ENCODE assay signal across 8 cellular contexts in genomic region chr16:78099372-78100161, GRCh38. TPM values are rescaled to one million over a fixed set of nuclear protein-coding genes. Genes with fewer than 3 reads are reported as not detected.
DNase-seq lines count a peak whose midpoint lies in the region; ATAC-seq lines count a peak whose summit lies in the region.

WWOX (plus strand) TSS chr16:78099654.

- DNase-seq in Daoy (ENCODE audit: low read depth): peak; percentile 98
- DNase-seq in Karpas-422: peak; percentile 99
- peak; percentile 96 for DNase-seq in RPMI7951 (ENCODE audit: low read depth)
- DNase-seq in activated T-helper 1 cell treated with anti-CD3 and anti-CD28 coated beads, Interleukin-12 subunit alpha, Interleukin-12 subunit beta, Interleukin-2, Interleukin-4 antibody, amounts not matched to agents 30 ng/mL and 10 ng/mL and 1 ng/mL, durations not matched to agents 14 hours and 24 hours and 36 hours (ENCODE audit: low spot score): peak; percentile 95
- DNase-seq in fibroblast of gingiva (ENCODE audit: low read depth): peak; percentile 99
- DNase-seq in naive thymus-derived CD4-positive, alpha-beta T cell: peak; percentile 92 to 98 (median 96)
- DNase-seq in stimulated activated naive B cell treated with anti-CD40 and anti-IgM and Interleukin-4, amounts not matched to agents 10 μg/mL and 1 μg/mL and 100 μg/mL, for 72 hours: peak; percentile 96

- H3K4me3 ChIP-seq in Karpas-422 (ENCODE audit: low read length): peak within 1 kb of the TSS; percentile 93
- peak within 1 kb of the TSS; percentile 99 for H3K4me3 ChIP-seq in naive thymus-derived CD4-positive, alpha-beta T cell (ENCODE audit: low read length)

- H3K9me2 ChIP-seq in Karpas-422 (replicated peaks; ENCODE audit: insufficient read depth, low read length): no peaks in the 10 kb centered on the region

- no peaks in the 10 kb centered on the region for H3K9me3 ChIP-seq in Karpas-422 (ENCODE audit: low read length)
- no peaks in the 10 kb centered on the region for H3K9me3 ChIP-seq in naive thymus-derived CD4-positive, alpha-beta T cell (ENCODE audit: control insufficient read depth in 2 of 3, low read length in 3 of 3)

- H3K4me1 ChIP-seq in Karpas-422 (ENCODE audit: low read length): peaks cover 18% of the 10 kb centered on the region
- peaks cover 8 to 11% of the 10 kb centered on the region in 2 donors for H3K4me1 ChIP-seq in naive thymus-derived CD4-positive, alpha-beta T cell (ENCODE audit: control insufficient read depth in 2 of 2, insufficient read depth in 2 of 2, low read length in 2 of 2)

- ATAC-seq in GM21825 (IDR thresholded peaks at IDR 0.05; ENCODE audit: unreplicated experiment): peak; percentile 96
- peak; percentile 97 for ATAC-seq in naive thymus-derived CD4-positive, alpha-beta T cell
- ATAC-seq in stimulated activated naive B cell treated with anti-CD40 and anti-IgM and Interleukin-4, amounts not matched to agents 10 μg/mL and 1 μg/mL and 100 μg/mL, for 72 hours (replicated peaks): peak; percentile 95 to 96

- H3K4me3 Mint-ChIP-seq in activated T-helper 1 cell treated with anti-CD3 and anti-CD28 coated beads, Interleukin-12 subunit alpha, Interleukin-12 subunit beta, Interleukin-2, Interleukin-4 antibody, amounts not matched to agents 30 ng/mL and 10 ng/mL and 1 ng/mL, durations not matched to agents 14 hours and 24 hours and 36 hours: peak within 1 kb of the TSS; percentile 90
- H3K4me3 Mint-ChIP-seq in naive thymus-derived CD4-positive, alpha-beta T cell: peak within 1 kb of the TSS; percentile 80 to 94 (median 90)
- peak within 1 kb of the TSS; percentile 94 to 97 for H3K4me3 Mint-ChIP-seq in stimulated activated naive B cell treated with anti-CD40 and anti-IgM and Interleukin-4, amounts not matched to agents 10 μg/mL and 1 μg/mL and 100 μg/mL, for 72 hours

- H3K36me3 Mint-ChIP-seq in activated T-helper 1 cell treated with anti-CD3 and anti-CD28 coated beads, Interleukin-12 subunit alpha, Interleukin-12 subunit beta, Interleukin-2, Interleukin-4 antibody, amounts not matched to agents 30 ng/mL and 10 ng/mL and 1 ng/mL, durations not matched to agents 14 hours and 24 hours and 36 hours (ENCODE audit: low read depth): peaks cover 3% of the 10 kb centered on the region
- H3K36me3 Mint-ChIP-seq in naive thymus-derived CD4-positive, alpha-beta T cell: peaks cover 0 to 5% (median 0%) of the 10 kb centered on the region in 5 donors
- H3K36me3 Mint-ChIP-seq in stimulated activated naive B cell treated with anti-CD40 and anti-IgM and Interleukin-4, amounts not matched to agents 10 μg/mL and 1 μg/mL and 100 μg/mL, for 72 hours: no peaks in the 10 kb centered on the region

- H3K4me1 Mint-ChIP-seq in activated T-helper 1 cell treated with anti-CD3 and anti-CD28 coated beads, Interleukin-12 subunit alpha, Interleukin-12 subunit beta, Interleukin-2, Interleukin-4 antibody, amounts not matched to agents 30 ng/mL and 10 ng/mL and 1 ng/mL, durations not matched to agents 14 hours and 24 hours and 36 hours (ENCODE audit: low read depth): peaks cover 24% of the 10 kb centered on the region
- peaks cover 14 to 46% (median 28%) of the 10 kb centered on the region in 7 donors for H3K4me1 Mint-ChIP-seq in naive thymus-derived CD4-positive, alpha-beta T cell
- peaks cover 9 to 22% of the 10 kb centered on the region in 2 donors for H3K4me1 Mint-ChIP-seq in stimulated activated naive B cell treated with anti-CD40 and anti-IgM and Interleukin-4, amounts not matched to agents 10 μg/mL and 1 μg/mL and 100 μg/mL, for 72 hours

- H3K9me3 Mint-ChIP-seq in activated T-helper 1 cell treated with anti-CD3 and anti-CD28 coated beads, Interleukin-12 subunit alpha, Interleukin-12 subunit beta, Interleukin-2, Interleukin-4 antibody, amounts not matched to agents 30 ng/mL and 10 ng/mL and 1 ng/mL, durations not matched to agents 14 hours and 24 hours and 36 hours: peaks cover 2% of the 10 kb centered on the region
- peaks cover 0 to 11% (median 0%) of the 10 kb centered on the region in 11 donors for H3K9me3 Mint-ChIP-seq in naive thymus-derived CD4-positive, alpha-beta T cell
- H3K9me3 Mint-ChIP-seq in stimulated activated naive B cell treated with anti-CD40 and anti-IgM and Interleukin-4, amounts not matched to agents 10 μg/mL and 1 μg/mL and 100 μg/mL, for 72 hours: peaks cover 1 to 2% of the 10 kb centered on the region in 2 donors

- H4K20me1 ChIP-seq in Karpas-422 (ENCODE audit: insufficient read depth, low read depth, low read length): no peaks in the 10 kb centered on the region

- H3K36me3 ChIP-seq in Karpas-422 (ENCODE audit: insufficient read depth, low read length): no peaks in the 10 kb centered on the region
- H3K36me3 ChIP-seq in naive thymus-derived CD4-positive, alpha-beta T cell (ENCODE audit: control insufficient read depth in 2 of 3, insufficient read depth in 3 of 3, low read length in 3 of 3): peaks cover 0 to 4% (median 0%) of the 10 kb centered on the region in 3 experiments

- CTCF ChIA-PET in naive thymus-derived CD4-positive, alpha-beta T cell (lab: Charles Lee): interaction anchor here (0.8 to 1.0 kb wide), 2 partner anchors 11 to 423 kb away, joined by 3 to 6 read pairs; no protein-coding TSS in a partner anchor

- H3K9ac ChIP-seq in Karpas-422 (ENCODE audit: low read length): peak within 1 kb of the TSS; percentile 91

- peak within 1 kb of the TSS; percentile 93 for H3K4me2 ChIP-seq in Karpas-422 (ENCODE audit: low read depth, low read length, poor library complexity, severe bottlenecking)

- POLR2A ChIA-PET in naive thymus-derived CD4-positive, alpha-beta T cell (lab: Charles Lee): interaction anchor here (0.6 to 1.2 kb wide), 2 partner anchors 618 to 909 kb away, joined by 3 to 4 read pairs; partner anchors contain the start of gene MON1B

- H3K27ac ChIP-seq in Karpas-422 (ENCODE audit: low read length): peak within 1 kb of the TSS; percentile 63
- H3K27ac ChIP-seq in naive thymus-derived CD4-positive, alpha-beta T cell (ENCODE audit: low read depth, low read length): peak within 1 kb of the TSS; percentile 81

- H3K27me3 Mint-ChIP-seq in activated T-helper 1 cell treated with anti-CD3 and anti-CD28 coated beads, Interleukin-12 subunit alpha, Interleukin-12 subunit beta, Interleukin-2, Interleukin-4 antibody, amounts not matched to agents 30 ng/mL and 10 ng/mL and 1 ng/mL, durations not matched to agents 14 hours and 24 hours and 36 hours (ENCODE audit: insufficient read depth): peaks cover 6% of the 10 kb centered on the region
- H3K27me3 Mint-ChIP-seq in naive thymus-derived CD4-positive, alpha-beta T cell: peaks cover 0 to 8% (median 2%) of the 10 kb centered on the region in 5 donors
- peaks cover 3 to 10% of the 10 kb centered on the region in 2 donors for H3K27me3 Mint-ChIP-seq in stimulated activated naive B cell treated with anti-CD40 and anti-IgM and Interleukin-4, amounts not matched to agents 10 μg/mL and 1 μg/mL and 100 μg/mL, for 72 hours

- intact Hi-C loops in activated T-helper 1 cell treated with anti-CD3 and anti-CD28 coated beads, Interleukin-12 subunit alpha, Interleukin-12 subunit beta, Interleukin-2, Interleukin-4 antibody, amounts not matched to agents 30 ng/mL and 10 ng/mL and 1 ng/mL, durations not matched to agents 14 hours and 24 hours and 36 hours (cut with micrococcal nuclease): loop anchor here (1.0 kb wide), 5 partner anchors 96 to 908 kb away; partner anchors contain the start of genes MON1B and NUDT7
- intact Hi-C loops in naive thymus-derived CD4-positive, alpha-beta T cell (cut with micrococcal nuclease): loop anchor here (1.0 to 10.0 kb wide), 12 partner anchors 23 to 1501 kb away; partner anchors contain the start of genes MAF (in 2 of the 2) and NUDT7 (in 2 of the 2)

- peaks cover 39% of the 10 kb centered on the region for H3K79me2 ChIP-seq in Karpas-422 (ENCODE audit: low read length)

- peak within 1 kb of the TSS; percentile 97 for H2AFZ ChIP-seq in Karpas-422 (ENCODE audit: low read length)

- peak within 1 kb of the TSS; percentile 85 for H3K27ac Mint-ChIP-seq in activated T-helper 1 cell treated with anti-CD3 and anti-CD28 coated beads, Interleukin-12 subunit alpha, Interleukin-12 subunit beta, Interleukin-2, Interleukin-4 antibody, amounts not matched to agents 30 ng/mL and 10 ng/mL and 1 ng/mL, durations not matched to agents 14 hours and 24 hours and 36 hours
- peak within 1 kb of the TSS; percentile 81 to 96 (median 94) for H3K27ac Mint-ChIP-seq in naive thymus-derived CD4-positive, alpha-beta T cell
- peak within 1 kb of the TSS; percentile 94 for H3K27ac Mint-ChIP-seq in stimulated activated naive B cell treated with anti-CD40 and anti-IgM and Interleukin-4, amounts not matched to agents 10 μg/mL and 1 μg/mL and 100 μg/mL, for 72 hours

- no peaks in the 10 kb centered on the region for H3K27me3 ChIP-seq in Karpas-422 (ENCODE audit: low read length)
- H3K27me3 ChIP-seq in naive thymus-derived CD4-positive, alpha-beta T cell (ENCODE audit: control insufficient read depth in 2 of 2, insufficient read depth in 2 of 2, low read length in 2 of 2): no peaks in the 10 kb centered on the region

RNA-seq across cellular contexts. Expression of gene WWOX, which starts in this region (rescaled TPM):
- 21.1 and 69.6 TPM in 2 replicates for total RNA-seq in Daoy (2014; rRNA removed; shearing (Covaris generic))
- 66.2 and 76.7 TPM in 2 replicates for total RNA-seq in Karpas-422 (2014; rRNA removed; shearing (Covaris generic); ENCODE audit: low replicate concordance)
- total RNA-seq in RPMI7951 (2014; rRNA removed; shearing (Covaris generic)): 13.6 and 20.3 TPM in 2 replicates
- total RNA-seq in activated T-helper 1 cell treated with anti-CD3 and anti-CD28 coated beads, Interleukin-12 subunit alpha, Interleukin-12 subunit beta, Interleukin-2, Interleukin-4 antibody, amounts not matched to agents 30 ng/mL and 10 ng/mL and 1 ng/mL, durations not matched to agents 14 hours and 24 hours and 36 hours: 16.0 and 17.8 TPM in 2 replicates
- total RNA-seq in naive thymus-derived CD4-positive, alpha-beta T cell: 10 to 100 TPM; 19.2 to 31.1 (median 26.1) TPM
- polyA plus RNA-seq in naive thymus-derived CD4-positive, alpha-beta T cell: 10 to 100 TPM; 13.8 to 16.8 TPM

Comparison
In these comparisons a context has a peak if more than half of its experiments do, and no peak if none do; other contexts are left out.
1. Peak in every context shown above with its lines: DNase-seq, ATAC-seq, H3K4me3 ChIP-seq and H3K27ac ChIP-seq.